In genomic region chr19:5892772-5893275, GRCh38 we compare ENCODE assay signal across 1 cellular context.
TF ChIP-seq lines count a peak whose summit lies in the region.

No MANE protein-coding gene starts in this region.

TF ChIP-seq in HepG2, 621 proteins besides CTCF, POLR2A, EP300 and RAD21 (continued from another document and continues in another):
- no peak for TF ChIP-seq AHDC1 (CRISPR knock-in tag; IDR thresholded peaks at IDR 0.05; ENCODE audit: borderline replicate concordance)
- peak; percentile 67; the same call in 1 of the 2 replicates for TF ChIP-seq ZNF639 (CRISPR knock-in tag; conservative IDR thresholded peaks at IDR 0.05)
- no peak for TF ChIP-seq ZSCAN21 (CRISPR knock-in tag; IDR thresholded peaks at IDR 0.05; ENCODE audit: borderline replicate concordance)
- TF ChIP-seq SKIL (CRISPR knock-in tag; IDR thresholded peaks at IDR 0.05; ENCODE audit: borderline replicate concordance): no peak
- TF ChIP-seq ZFP62 (CRISPR knock-in tag; IDR thresholded peaks at IDR 0.05): no peak
- 0 out of 2 replicates have a peak, but pooled peaks have one; percentile 53 for TF ChIP-seq SMAD3 (CRISPR knock-in tag; IDR thresholded peaks at IDR 0.05)
- no peak for TF ChIP-seq REPIN1 (CRISPR knock-in tag; IDR thresholded peaks at IDR 0.05; ENCODE audit: borderline replicate concordance, low read depth)
- TF ChIP-seq ZNF841 (CRISPR knock-in tag; IDR thresholded peaks at IDR 0.05; ENCODE audit: borderline replicate concordance): no peak
- no peak for TF ChIP-seq KLF9 (CRISPR knock-in tag; IDR thresholded peaks at IDR 0.05; ENCODE audit: low read depth)
- no peak for TF ChIP-seq RBM22 (optimal IDR thresholded peaks at IDR 0.05; ENCODE audit: low read length)
- TF ChIP-seq HNRNPLL (IDR thresholded peaks at IDR 0.05; ENCODE audit: low read depth, low read length, poor library complexity, severe bottlenecking): peak; percentile 4
- 0 out of 2 replicates have a peak, but pooled peaks have one; percentile 8 for TF ChIP-seq ZNF431 (CRISPR knock-in tag; IDR thresholded peaks at IDR 0.05; ENCODE audit: borderline replicate concordance, low read depth)
- 0 out of 2 replicates have a peak, but pooled peaks have one; percentile 10 for TF ChIP-seq KDM2A (CRISPR knock-in tag; IDR thresholded peaks at IDR 0.05; ENCODE audit: borderline replicate concordance, low read depth)
- no peak for TF ChIP-seq ZNF615 (CRISPR knock-in tag; IDR thresholded peaks at IDR 0.05; ENCODE audit: borderline replicate concordance)
- no peak for TF ChIP-seq ZNF720 (CRISPR knock-in tag; IDR thresholded peaks at IDR 0.05)
- no peak for TF ChIP-seq RORA (CRISPR knock-in tag; IDR thresholded peaks at IDR 0.05)
- TF ChIP-seq JUNB (CRISPR knock-in tag; IDR thresholded peaks at IDR 0.05; ENCODE audit: borderline replicate concordance): no peak
- TF ChIP-seq ZNF468 (CRISPR knock-in tag; IDR thresholded peaks at IDR 0.05): no peak
- no peak for TF ChIP-seq BRCA1 (CRISPR knock-in tag; IDR thresholded peaks at IDR 0.05)
- no peak for TF ChIP-seq U2AF1 (optimal IDR thresholded peaks at IDR 0.05; ENCODE audit: low read depth, low read length)
- TF ChIP-seq HNRNPL (IDR thresholded peaks at IDR 0.05; ENCODE audit: low read depth, low read length): no peak
- no peak for TF ChIP-seq ZNF781 (CRISPR knock-in tag; IDR thresholded peaks at IDR 0.05; ENCODE audit: borderline replicate concordance, not compliant biosample characterization)
- no peak for TF ChIP-seq ZBTB7B (CRISPR knock-in tag; IDR thresholded peaks at IDR 0.05)
- no peak for TF ChIP-seq NKX3-1 (CRISPR knock-in tag; IDR thresholded peaks at IDR 0.05)
- 0 out of 2 replicates have a peak, but pooled peaks have one; percentile 69 for TF ChIP-seq ATF6 (CRISPR knock-in tag; conservative IDR thresholded peaks at IDR 0.05)
- TF ChIP-seq ZNF563 (CRISPR knock-in tag; IDR thresholded peaks at IDR 0.05): no peak
- no peak for TF ChIP-seq ZNF614 (CRISPR knock-in tag; IDR thresholded peaks at IDR 0.05; ENCODE audit: borderline replicate concordance)
- TF ChIP-seq LBX2 (CRISPR knock-in tag; IDR thresholded peaks at IDR 0.05; ENCODE audit: borderline replicate concordance): no peak
- no peak for TF ChIP-seq ZSCAN31 (CRISPR knock-in tag; IDR thresholded peaks at IDR 0.05; ENCODE audit: low read depth)
- TF ChIP-seq MEIS1 (CRISPR knock-in tag; IDR thresholded peaks at IDR 0.05; ENCODE audit: borderline replicate concordance): no peak
- TF ChIP-seq SPEN (CRISPR knock-in tag; IDR thresholded peaks at IDR 0.05; ENCODE audit: low read depth): no peak
- TF ChIP-seq PRMT3 (CRISPR knock-in tag; IDR thresholded peaks at IDR 0.05; ENCODE audit: borderline replicate concordance, low read depth): no peak
- no peak for TF ChIP-seq GZF1 (CRISPR knock-in tag; IDR thresholded peaks at IDR 0.05)
- no peak for TF ChIP-seq GMEB2 (CRISPR knock-in tag; IDR thresholded peaks at IDR 0.05; ENCODE audit: low read depth)
- TF ChIP-seq MZF1 (CRISPR knock-in tag; IDR thresholded peaks at IDR 0.05; ENCODE audit: borderline replicate concordance): no peak
- no peak for TF ChIP-seq ISX (CRISPR knock-in tag; conservative IDR thresholded peaks at IDR 0.05)
- TF ChIP-seq ARID4A (CRISPR knock-in tag; IDR thresholded peaks at IDR 0.05; ENCODE audit: borderline replicate concordance): no peak
- TF ChIP-seq UBTF (CRISPR knock-in tag; IDR thresholded peaks at IDR 0.05): 0 out of 2 replicates have a peak, but pooled peaks have one; percentile 15
- no peak for TF ChIP-seq PAX8 (CRISPR knock-in tag; IDR thresholded peaks at IDR 0.05; ENCODE audit: borderline replicate concordance)
- no peak for TF ChIP-seq KLF13 (CRISPR knock-in tag; IDR thresholded peaks at IDR 0.05)
- no peak for TF ChIP-seq ARNT (IDR thresholded peaks at IDR 0.05)
- no peak for TF ChIP-seq NBN (conservative IDR thresholded peaks at IDR 0.05)
- no peak for TF ChIP-seq NFE2L2 (IDR thresholded peaks at IDR 0.05; ENCODE audit: low read length)
- TF ChIP-seq ZNF354B (CRISPR knock-in tag; IDR thresholded peaks at IDR 0.05): no peak
- no peak for TF ChIP-seq SSRP1 (CRISPR knock-in tag; IDR thresholded peaks at IDR 0.05)
- no peak for TF ChIP-seq ATM (IDR thresholded peaks at IDR 0.05; ENCODE audit: borderline replicate concordance)
- TF ChIP-seq ZNF124 (CRISPR knock-in tag; IDR thresholded peaks at IDR 0.05): no peak
- no peak for TF ChIP-seq NONO (IDR thresholded peaks at IDR 0.05)
- no peak; the same call in none of the 2 replicates for TF ChIP-seq NONO (CRISPR knock-in tag; conservative IDR thresholded peaks at IDR 0.05)
